In genomic region chr6:45566882-45567281, GRCh38 we compare ENCODE assay signal across 1 cellular context.
TF ChIP-seq lines count a peak whose summit lies in the region.

No MANE protein-coding gene starts in this region.

TF ChIP-seq in HepG2, 621 proteins besides CTCF, POLR2A, EP300 and RAD21 (continued from another document):
- peak; percentile 37; the same call in 1 of the 2 replicates for TF ChIP-seq ARID5B (CRISPR knock-in tag; IDR thresholded peaks at IDR 0.05)
